Comparison of ENCODE assay signal across 8 cellular contexts in genomic region chr14:53055003-53055402, GRCh38.
DNase-seq lines count a peak whose midpoint lies in the region; ATAC-seq and TF ChIP-seq lines count a peak whose summit lies in the region.

No MANE protein-coding gene starts in this region.

- peaks cover 0 to 4% of the 10 kb centered on the region in 2 experiments; a peak in 2 of 4 replicates for H3K4me1 ChIP-seq in SK-N-SH (ENCODE audit: control insufficient read depth in 1 of 2, insufficient read depth in 2 of 2, low read depth in 1 of 2, low read length in 1 of 2)

- H4K20me1 ChIP-seq in SK-N-SH (ENCODE audit: insufficient read depth) (no peaks in the 10 kb centered on the region), neural cell (ENCODE audit: insufficient read depth) (no peaks in the 10 kb centered on the region)

- H3K9me3 ChIP-seq in SK-N-SH, result no peaks in the 10 kb centered on the region
- H3K9me3 ChIP-seq in neural cell (ENCODE audit: low read length), result no peaks in the 10 kb centered on the region

- TF ChIP-seq CTCF in SK-N-SH (IDR thresholded peaks at IDR 0.05), result peak; percentile 87
- TF ChIP-seq CTCF in neural cell (IDR thresholded peaks at IDR 0.05; ENCODE audit: poor library complexity, severe bottlenecking), result peak; percentile 81

- ATAC-seq in GM19395 (IDR thresholded peaks at IDR 0.05; ENCODE audit: unreplicated experiment) (peak; percentile 75), GM18858 (IDR thresholded peaks at IDR 0.05; ENCODE audit: unreplicated experiment) (no peak), HG03039 (IDR thresholded peaks at IDR 0.05; ENCODE audit: unreplicated experiment) (no peak)

- H3K9ac ChIP-seq in SK-N-SH, result no peak overlapping the region
- no peak overlapping the region for H3K9ac ChIP-seq in neural cell (ENCODE audit: low read length)

- H3K9me2 ChIP-seq in SK-N-SH (no peaks in the 10 kb centered on the region), neural cell (ENCODE audit: insufficient read depth, low read length) (no peaks in the 10 kb centered on the region)

- WGBS in SK-N-SH (ENCODE audit: low lambda C conversion rate), result 0% methylated on average over 1 of the region's 1 CpG

- no peak overlapping the region; a peak in 1 of 4 replicates for H3K4me3 ChIP-seq in SK-N-SH (ENCODE audit: low read depth in 2 of 2, low read length in 1 of 2)
- H3K4me3 ChIP-seq in neural cell (ENCODE audit: low read length), result no peak overlapping the region

- H3K27ac ChIP-seq in SK-N-SH (ENCODE audit: low read depth in 2 of 2, low read length in 1 of 2), result no peak overlapping the region
- no peak overlapping the region for H3K27ac ChIP-seq in neural cell (ENCODE audit: low read length)

- H3K27me3 ChIP-seq in SK-N-SH (ENCODE audit: insufficient read depth) (no peaks in the 10 kb centered on the region), neural cell (ENCODE audit: insufficient read depth, low read depth, low read length) (no peaks in the 10 kb centered on the region)

- H2AFZ ChIP-seq in SK-N-SH (ENCODE audit: low read depth) (peak overlapping the region; percentile 57), neural cell (ENCODE audit: low read depth, low read length) (no peak overlapping the region)

- H3K79me2 ChIP-seq in SK-N-SH (ENCODE audit: insufficient read depth) (no peaks in the 10 kb centered on the region), neural cell (replicated peaks; ENCODE audit: insufficient read depth, low read length) (no peaks in the 10 kb centered on the region)

- no peak overlapping the region for H3K4me2 ChIP-seq in SK-N-SH
- no peak overlapping the region for H3K4me2 ChIP-seq in neural cell (ENCODE audit: low read length)

- H3K36me3 ChIP-seq in SK-N-SH (replicated peaks in 1 of 2; ENCODE audit: control insufficient read depth in 1 of 2, insufficient read depth in 2 of 2, low read length in 1 of 2), result peaks cover 6 to 10% of the 10 kb centered on the region in 2 experiments
- no peaks in the 10 kb centered on the region for H3K36me3 ChIP-seq in neural cell (ENCODE audit: insufficient read depth, low read length)

- no peaks in the 10 kb centered on the region for H3F3A ChIP-seq in SK-N-SH (replicated peaks; ENCODE audit: insufficient read depth)
- H3F3A ChIP-seq in neural cell (ENCODE audit: insufficient read depth, low read length, poor library complexity, severe bottlenecking), result no peaks in the 10 kb centered on the region

- no peak for TF ChIP-seq EP300 in SK-N-SH (IDR thresholded peaks at IDR 0.05; ENCODE audit: borderline replicate concordance in 1 of 2, low read depth in 1 of 2, low read length in 1 of 2)
- no peak for TF ChIP-seq EP300 in neural cell (conservative IDR thresholded peaks at IDR 0.05; ENCODE audit: poor library complexity, severe bottlenecking)

- CTCF ChIA-PET in SK-N-SH (lab: Yijun Ruan, JAX), result interaction anchor here (0.7 to 3.6 kb wide), 21 partner anchors 10 to 391 kb away, joined by 3 to 20 read pairs (median 4); no protein-coding TSS in a partner anchor

- peak; percentile 82 for TF ChIP-seq RAD21 in SK-N-SH (IDR thresholded peaks at IDR 0.05; ENCODE audit: low read length)
- TF ChIP-seq RAD21 in neural cell (conservative IDR thresholded peaks at IDR 0.05), result peak; percentile 80

- POLR2A ChIA-PET in SK-N-SH (lab: Yijun Ruan, JAX), result no interaction called here

- DNase-seq in COLO829 (ENCODE audit: low spot score) (peak; percentile 33), M059J (ENCODE audit: low read depth) (peak; percentile 57), SK-N-SH (peak; percentile 45), fibroblast of gingiva (ENCODE audit: low read depth) (peak; percentile 56)

TF ChIP-seq in SK-N-SH, 30 proteins besides CTCF, POLR2A, EP300 and RAD21:
- TF ChIP-seq SMC3 (IDR thresholded peaks at IDR 0.05; ENCODE audit: low read depth, low read length), result peak; percentile 79
- TF ChIP-seq MXI1 (IDR thresholded peaks at IDR 0.05; ENCODE audit: low read depth, low read length), result no peak

TF ChIP-seq in neural cell, 6 proteins besides CTCF, POLR2A, EP300 and RAD21:
- peak; percentile 90 for TF ChIP-seq SMC3 (conservative IDR thresholded peaks at IDR 0.05; ENCODE audit: poor library complexity)
- no peak for TF ChIP-seq POLR2AphosphoS5 (IDR thresholded peaks at IDR 0.05)
